Comparison of ENCODE assay signal across 17 cellular contexts in the genomic region with DNA sequence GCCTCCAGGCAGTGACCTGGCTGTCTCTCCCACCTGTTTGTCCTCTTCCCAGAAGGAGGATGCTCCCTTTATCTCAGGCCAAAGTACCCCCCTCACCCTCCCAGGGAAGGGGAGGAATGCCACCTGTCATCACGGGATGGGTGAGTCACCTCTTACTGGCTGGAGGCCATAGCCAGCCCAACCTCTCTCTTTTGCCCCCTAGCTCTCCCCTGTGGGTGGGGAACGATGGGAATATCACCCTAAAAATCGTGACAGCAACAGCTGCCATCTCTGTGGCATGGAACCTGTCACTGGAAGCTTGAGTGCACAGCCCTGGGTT.
A peak's percentile ranks its signal among the peaks of the same experiment; 100 is the strongest.
DNase-seq lines count a peak whose midpoint lies in the region; ATAC-seq and TF ChIP-seq lines count a peak whose summit lies in the region.
"Had no signal": no experiment of that assay in that cellular context is flagged by ENCODE, and none has a peak within 500 bp of the region (broad histone marks: within the 10 kb centered on the region; RNA-seq: fewer than 3 reads in every experiment).

No MANE protein-coding gene starts in this region.

- TF ChIP-seq CTCF in WTC11 (IDR thresholded peaks at IDR 0.05) (no peak), mucosa of descending colon (IDR thresholded peaks at IDR 0.05) (no peak), upper lobe of left lung (IDR thresholded peaks at IDR 0.05) (no peak)

- H3K4me1 ChIP-seq in mucosa of descending colon (ENCODE audit: low read depth) (peaks cover 25% of the 10 kb centered on the region), upper lobe of left lung (peaks cover 6 to 21% (median 9%) of the 10 kb centered on the region in 4 donors)

- H3K27me3 ChIP-seq in upper lobe of left lung, result no peaks in the 10 kb centered on the region
- H3K27me3 ChIP-seq: stomach had no signal

- no peak overlapping the region for H3K4me3 ChIP-seq in mucosa of descending colon
- no peak overlapping the region for H3K4me3 ChIP-seq in upper lobe of left lung
- H3K4me3 ChIP-seq: stomach had no signal

- TF ChIP-seq EP300 in upper lobe of left lung (IDR thresholded peaks at IDR 0.05), result no peak

- DNase-seq in Daoy (ENCODE audit: low read depth) (peak; percentile 54), LHCN-M2 (ENCODE audit: low read depth) (peak; percentile 81), WTC11 (ENCODE audit: low spot score) (no peak), mucosa of descending colon (no peak), SIG-M5 (lab: John Stamatoyannopoulos, UW) (no peak), upper lobe of left lung (no peak)
- DNase-seq: activated CD4-positive, CD25-positive, alpha-beta regulatory T cell; activated CD8-positive, alpha-beta memory T cell treated with anti-CD3 and anti-CD28 coated beads, Interleukin-2, amount 50 U/mL, for 4 hours; CD4-positive, CD25-positive, alpha-beta regulatory T cell; central memory CD4-positive, alpha-beta T cell; hypothalamus; NCI-H1092 treated with DMSO at 0.1 percent for 48 hours; NCI-H748 treated with DMSO at 0.1 percent for 48 hours; stomach had no signal

- 64 to 65% methylated on average over 3 of the region's 3 CpGs for WGBS in upper lobe of left lung, 2 donors

- no peak overlapping the region for H3K4me3 Mint-ChIP-seq in WTC11
- H3K4me3 Mint-ChIP-seq: activated naive CD4-positive, alpha-beta T cell treated with anti-CD3 and anti-CD28 coated beads, Interleukin-2, amount 50 U/mL, for 24 hours; CD4-positive, CD25-positive, alpha-beta regulatory T cell; neural crest cell had no signal

- H3K36me3 Mint-ChIP-seq in WTC11, result no peaks in the 10 kb centered on the region
- H3K36me3 Mint-ChIP-seq: activated naive CD4-positive, alpha-beta T cell treated with anti-CD3 and anti-CD28 coated beads, Interleukin-2, amount 50 U/mL, for 24 hours; CD4-positive, CD25-positive, alpha-beta regulatory T cell had no signal

- no peak overlapping the region for H3K27ac Mint-ChIP-seq in WTC11
- H3K27ac Mint-ChIP-seq: activated naive CD4-positive, alpha-beta T cell treated with anti-CD3 and anti-CD28 coated beads, Interleukin-2, amount 50 U/mL, for 24 hours; CD4-positive, CD25-positive, alpha-beta regulatory T cell had no signal

- no peaks in the 10 kb centered on the region for H3K27me3 Mint-ChIP-seq in WTC11 (ENCODE audit: low read depth)
- H3K27me3 Mint-ChIP-seq: activated naive CD4-positive, alpha-beta T cell treated with anti-CD3 and anti-CD28 coated beads, Interleukin-2, amount 50 U/mL, for 24 hours had no signal

- no peak overlapping the region for H3K27ac ChIP-seq in upper lobe of left lung
- H3K27ac ChIP-seq: stomach had no signal

- CTCF ChIA-PET in WTC11 (lab: Charles Lee), result no interaction called here

- intact Hi-C loops in mucosa of descending colon (cut with DNase I, micrococcal nuclease), result no loop called here

- 0 out of 2 replicates have a peak, but pooled peaks cover 4% of the 10 kb centered on the region for H3K4me1 Mint-ChIP-seq in WTC11
- H3K4me1 Mint-ChIP-seq: CD4-positive, CD25-positive, alpha-beta regulatory T cell; neural crest cell had no signal

- no peak for TF ChIP-seq POLR2A in upper lobe of left lung (IDR thresholded peaks at IDR 0.05)

- H3K36me3 ChIP-seq in mucosa of descending colon (ENCODE audit: low read depth) (no peaks in the 10 kb centered on the region), upper lobe of left lung (no peaks in the 10 kb centered on the region)
- H3K36me3 ChIP-seq: stomach had no signal

- ATAC-seq in WTC11, result no peak
- peak; percentile 28 for ATAC-seq in mucosa of descending colon
- ATAC-seq in GM19463 (IDR thresholded peaks at IDR 0.05; ENCODE audit: unreplicated experiment), result no peak
- ATAC-seq in upper lobe of left lung (ENCODE audit: low FRiP score in 2 of 2), result no peak

- H3K9me3 ChIP-seq in mucosa of descending colon, result no peaks in the 10 kb centered on the region
- H3K9me3 ChIP-seq in upper lobe of left lung, result no peaks in the 10 kb centered on the region
- H3K9me3 ChIP-seq: stomach had no signal

- no peaks in the 10 kb centered on the region for H3K9me3 Mint-ChIP-seq in WTC11
- H3K9me3 Mint-ChIP-seq: activated naive CD4-positive, alpha-beta T cell treated with anti-CD3 and anti-CD28 coated beads, Interleukin-2, amount 50 U/mL, for 24 hours; neural crest cell had no signal

- POLR2A ChIA-PET in WTC11 (lab: Charles Lee), result no interaction called here

TF ChIP-seq in WTC11, 78 proteins besides CTCF, POLR2A, EP300 and RAD21:
- TF ChIP-seq GABPB1 (CRISPR knock-in tag; IDR thresholded peaks at IDR 0.05), result 0 out of 2 replicates have a peak, but pooled peaks have one; percentile 28
- TF ChIP-seq, protein P1, sequence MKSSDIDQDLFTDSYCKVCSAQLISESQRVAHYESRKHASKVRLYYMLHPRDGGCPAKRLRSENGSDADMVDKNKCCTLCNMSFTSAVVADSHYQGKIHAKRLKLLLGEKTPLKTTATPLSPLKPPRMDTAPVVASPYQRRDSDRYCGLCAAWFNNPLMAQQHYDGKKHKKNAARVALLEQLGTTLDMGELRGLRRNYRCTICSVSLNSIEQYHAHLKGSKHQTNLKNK (CRISPR knock-in tag; IDR thresholded peaks at IDR 0.05), result no peak
TF ChIP-seq in WTC11: peak in this region for 1.

Comparison
In these comparisons a context has a peak if more than half of its experiments do, and no peak if none do; other contexts are left out.
1. DNase-seq: peak in Daoy (single experiment) and LHCN-M2 (single experiment); none in WTC11 (single experiment), mucosa of descending colon (0 of 3), SIG-M5 (single experiment) and upper lobe of left lung (0 of 2).